8 cellular contexts compared by ENCODE assay signal in the genomic region with DNA sequence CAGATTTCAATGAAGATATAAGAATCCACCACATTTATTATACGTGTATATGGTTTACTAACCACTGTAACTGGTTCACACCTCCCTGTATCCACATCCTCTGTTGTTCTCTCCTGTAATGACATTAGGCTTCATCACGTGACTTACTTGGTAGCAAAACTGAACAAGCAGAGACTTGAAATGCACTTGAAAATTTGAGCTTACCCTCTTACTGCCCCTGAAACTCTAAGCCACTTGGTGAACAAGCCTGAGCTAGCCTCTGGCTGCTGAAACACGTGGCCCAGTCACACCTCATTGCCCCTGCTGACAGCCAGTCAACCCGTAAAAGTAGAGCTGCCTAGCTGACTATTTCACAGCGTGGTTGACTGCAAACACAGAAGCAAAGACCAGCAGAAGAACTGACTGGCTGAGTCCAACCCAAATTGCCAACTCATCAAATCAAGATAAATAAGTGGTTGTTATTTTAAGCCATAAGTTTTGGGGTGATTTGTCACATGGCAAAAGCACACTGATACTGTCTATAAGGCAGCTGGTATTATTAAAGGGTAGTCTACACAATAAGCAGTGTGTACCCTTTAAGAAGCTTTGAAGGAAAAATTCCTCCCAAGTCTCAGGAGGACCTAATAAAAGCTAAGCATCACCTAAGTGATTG.
A peak's percentile ranks its signal among the peaks of the same experiment; 100 is the strongest.
DNase-seq lines count a peak whose midpoint lies in the region; ATAC-seq, FAIRE-seq and TF ChIP-seq lines count a peak whose summit lies in the region.

No MANE protein-coding gene starts in this region.

- no peak overlapping the region for H3K27ac ChIP-seq in K562 (ENCODE audit: extremely low read depth, low read depth, low read length)

- no peak overlapping the region for H3K9ac ChIP-seq in K562 (ENCODE audit: insufficient read depth in 1 of 2, low read depth in 2 of 2, low read length in 2 of 2)

- TF ChIP-seq CTCF in K562 (IDR thresholded peaks at IDR 0.05 in 2 of 3, conservative IDR thresholded peaks at IDR 0.05 in 1 of 3; ENCODE audit: insufficient read depth in 2 of 3, low read depth in 1 of 3, low read length in 3 of 3) = no peak

- WGBS in K562 (ENCODE audit: insufficient coverage, low coverage, missing lambda C conversion rate) = 5% methylated on average over 5 of the region's 5 CpGs

- H3K4me1 ChIP-seq in K562 (replicated peaks in 1 of 2; ENCODE audit: control insufficient read depth in 2 of 2, insufficient read depth in 2 of 2, low read length in 2 of 2) = no peaks in the 10 kb centered on the region

- POLR2A ChIA-PET in K562 (lab: Yijun Ruan, JAX) = no interaction called here

- H3K9me3 ChIP-seq in K562 (replicated peaks; ENCODE audit: control insufficient read depth, insufficient read depth, low read depth, low read length) = no peaks in the 10 kb centered on the region

- no peak overlapping the region for H2AFZ ChIP-seq in K562 (ENCODE audit: low read depth, low read length)

- intact Hi-C loops in K562 (cut with micrococcal nuclease) = no loop called here

- H3K27me3 ChIP-seq in K562 (ENCODE audit: control insufficient read depth in 2 of 2, insufficient read depth in 2 of 2, low read length in 2 of 2) (no peaks in the 10 kb centered on the region), H7 (ENCODE audit: control insufficient read depth, insufficient read depth, low read length) (no peaks in the 10 kb centered on the region)

- H3K4me3 ChIP-seq in K562 = no peak overlapping the region
- no peak overlapping the region for H3K4me3 ChIP-seq in H7 (ENCODE audit: insufficient read depth, low read depth, low read length)

- in situ Hi-C loops in K562 (cut with MboI) = no loop called here

- no peak overlapping the region for H3K4me2 ChIP-seq in K562 (ENCODE audit: insufficient read depth, low read length)

- peak; percentile 91 for DNase-seq in NCI-H1694 treated with DMSO at 0.1 percent for 48 hours (lab: John Stamatoyannopoulos, UW)
- no peak for DNase-seq in K562 (ENCODE audit: extremely low read depth in 1 of 4, low spot score in 3 of 4)
- no peak for DNase-seq in dermis blood vessel endothelial cell
- no peak for DNase-seq in superior temporal gyrus (ENCODE audit: extremely low spot score)
- no peak for DNase-seq in NOMO-1 (lab: John Stamatoyannopoulos, UW; ENCODE audit: unreplicated experiment in 2 of 2)
- no peak for DNase-seq in H7

- BruUV-seq in K562 (replicated peaks; lab: Mats Ljungman, UMichigan) = no TSS peak

- H3K79me2 ChIP-seq in K562 (ENCODE audit: control insufficient read depth, insufficient read depth, low read length) = no peaks in the 10 kb centered on the region

- CTCF ChIA-PET in K562 (lab: Yijun Ruan, JAX; ENCODE audit: low intra/inter-chr PET ratio) = no interaction called here

- H3K36me3 ChIP-seq in K562 (ENCODE audit: control insufficient read depth, insufficient read depth, low read length) (no peaks in the 10 kb centered on the region), H7 (replicated peaks; ENCODE audit: control insufficient read depth, insufficient read depth, low read length) (no peaks in the 10 kb centered on the region)

- peak; percentile 97 for ATAC-seq in GM18870 (IDR thresholded peaks at IDR 0.05; ENCODE audit: unreplicated experiment)
- peak; percentile 99 for ATAC-seq in HG02763 (IDR thresholded peaks at IDR 0.05; ENCODE audit: unreplicated experiment)
- no peak for ATAC-seq in K562

- TF ChIP-seq POLR2A in K562 (conservative IDR thresholded peaks at IDR 0.05) = no peak

- H4K20me1 ChIP-seq in K562 (replicated peaks; ENCODE audit: control insufficient read depth, insufficient read depth, low read length) = no peaks in the 10 kb centered on the region

- FAIRE-seq in K562 (lab: Jason Lieb, UNC) = no peak

- TF ChIP-seq EP300 in K562 (IDR thresholded peaks at IDR 0.05; ENCODE audit: low read length) = no peak

- no peak for TF ChIP-seq RAD21 in K562 (CRISPR knock-in tag; conservative IDR thresholded peaks at IDR 0.05 in 1 of 2, IDR thresholded peaks at IDR 0.05 in 1 of 2)

- no peaks in the 10 kb centered on the region for H3K9me1 ChIP-seq in K562 (ENCODE audit: control insufficient read depth, insufficient read depth, low read length)

TF ChIP-seq in K562, 482 proteins besides CTCF, POLR2A, EP300 and RAD21 (continues in another document):
- peak; percentile 67 for TF ChIP-seq TFE3 (CRISPR knock-in tag; IDR thresholded peaks at IDR 0.05)
- TF ChIP-seq ZNF316 (IDR thresholded peaks at IDR 0.05) = peak; percentile 64
- TF ChIP-seq MAFK (IDR thresholded peaks at IDR 0.05; ENCODE audit: low read length) = 0 out of 2 replicates have a peak, but pooled peaks have one; percentile 24
- TF ChIP-seq C11orf30 (IDR thresholded peaks at IDR 0.05; ENCODE audit: low read depth) = peak; percentile 54
- no peak for TF ChIP-seq CBX2 (IDR thresholded peaks at IDR 0.05; ENCODE audit: insufficient read depth, low read length, poor library complexity, severe bottlenecking)
- TF ChIP-seq, protein P1, sequence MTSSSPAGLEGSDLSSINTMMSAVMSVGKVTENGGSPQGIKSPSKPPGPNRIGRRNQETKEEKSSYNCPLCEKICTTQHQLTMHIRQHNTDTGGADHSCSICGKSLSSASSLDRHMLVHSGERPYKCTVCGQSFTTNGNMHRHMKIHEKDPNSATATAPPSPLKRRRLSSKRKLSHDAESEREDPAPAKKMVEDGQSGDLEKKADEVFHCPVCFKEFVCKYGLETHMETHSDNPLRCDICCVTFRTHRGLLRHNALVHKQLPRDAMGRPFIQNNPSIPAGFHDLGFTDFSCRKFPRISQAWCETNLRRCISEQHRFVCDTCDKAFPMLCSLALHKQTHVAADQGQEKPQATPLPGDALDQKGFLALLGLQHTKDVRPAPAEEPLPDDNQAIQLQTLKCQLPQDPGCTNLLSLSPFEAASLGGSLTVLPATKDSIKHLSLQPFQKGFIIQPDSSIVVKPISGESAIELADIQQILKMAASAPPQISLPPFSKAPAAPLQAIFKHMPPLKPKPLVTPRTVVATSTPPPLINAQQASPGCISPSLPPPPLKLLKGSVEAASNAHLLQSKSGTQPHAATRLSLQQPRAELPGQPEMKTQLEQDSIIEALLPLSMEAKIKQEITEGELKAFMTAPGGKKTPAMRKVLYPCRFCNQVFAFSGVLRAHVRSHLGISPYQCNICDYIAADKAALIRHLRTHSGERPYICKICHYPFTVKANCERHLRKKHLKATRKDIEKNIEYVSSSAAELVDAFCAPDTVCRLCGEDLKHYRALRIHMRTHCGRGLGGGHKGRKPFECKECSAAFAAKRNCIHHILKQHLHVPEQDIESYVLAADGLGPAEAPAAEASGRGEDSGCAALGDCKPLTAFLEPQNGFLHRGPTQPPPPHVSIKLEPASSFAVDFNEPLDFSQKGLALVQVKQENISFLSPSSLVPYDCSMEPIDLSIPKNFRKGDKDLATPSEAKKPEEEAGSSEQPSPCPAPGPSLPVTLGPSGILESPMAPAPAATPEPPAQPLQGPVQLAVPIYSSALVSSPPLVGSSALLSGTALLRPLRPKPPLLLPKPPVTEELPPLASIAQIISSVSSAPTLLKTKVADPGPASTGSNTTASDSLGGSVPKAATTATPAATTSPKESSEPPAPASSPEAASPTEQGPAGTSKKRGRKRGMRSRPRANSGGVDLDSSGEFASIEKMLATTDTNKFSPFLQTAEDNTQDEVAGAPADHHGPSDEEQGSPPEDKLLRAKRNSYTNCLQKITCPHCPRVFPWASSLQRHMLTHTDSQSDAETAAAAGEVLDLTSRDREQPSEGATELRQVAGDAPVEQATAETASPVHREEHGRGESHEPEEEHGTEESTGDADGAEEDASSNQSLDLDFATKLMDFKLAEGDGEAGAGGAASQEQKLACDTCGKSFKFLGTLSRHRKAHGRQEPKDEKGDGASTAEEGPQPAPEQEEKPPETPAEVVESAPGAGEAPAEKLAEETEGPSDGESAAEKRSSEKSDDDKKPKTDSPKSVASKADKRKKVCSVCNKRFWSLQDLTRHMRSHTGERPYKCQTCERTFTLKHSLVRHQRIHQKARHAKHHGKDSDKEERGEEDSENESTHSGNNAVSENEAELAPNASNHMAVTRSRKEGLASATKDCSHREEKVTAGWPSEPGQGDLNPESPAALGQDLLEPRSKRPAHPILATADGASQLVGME (CRISPR knock-in tag; IDR thresholded peaks at IDR 0.05) = no peak
- TF ChIP-seq ESRRB (CRISPR knock-in tag; IDR thresholded peaks at IDR 0.05; ENCODE audit: borderline replicate concordance) = no peak
